In the genomic region with DNA sequence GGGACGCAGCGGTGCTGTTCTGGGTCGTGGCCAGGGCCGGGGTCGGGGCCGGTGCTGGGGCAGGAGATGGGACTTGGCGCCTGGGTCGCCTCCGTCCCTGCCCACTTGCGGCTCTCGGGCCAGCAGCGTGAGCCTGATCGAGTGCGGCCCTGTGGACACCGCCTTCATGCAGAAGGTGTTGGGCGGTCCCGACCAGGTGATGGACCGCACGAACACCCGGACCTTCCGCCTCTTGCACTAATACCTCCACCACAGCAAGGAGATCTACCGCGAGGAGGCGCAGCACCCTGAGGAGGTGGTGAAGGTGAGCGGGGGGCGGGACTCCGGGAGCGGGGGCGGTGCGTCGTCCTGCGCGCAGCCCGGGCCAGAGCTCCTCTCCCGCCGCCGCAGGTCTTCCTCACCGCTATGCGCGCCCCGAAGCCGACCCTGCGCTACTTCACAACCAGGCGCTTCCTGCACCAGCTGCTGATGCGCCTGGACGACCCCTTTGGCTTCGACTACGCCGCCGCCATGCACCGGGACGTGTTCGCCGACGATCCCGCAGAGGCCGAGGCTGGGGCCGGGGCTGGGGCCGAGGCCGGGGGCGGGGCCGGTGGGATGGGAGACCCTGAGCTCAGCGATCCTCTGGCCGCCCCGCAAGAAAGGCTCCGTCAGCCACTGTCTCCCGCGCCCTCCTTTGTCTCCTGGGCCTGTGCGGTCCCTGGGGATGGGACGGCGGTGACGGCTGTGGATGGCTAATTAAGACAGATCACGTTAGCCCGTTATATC, we compare ENCODE assay signal across 8 cellular contexts. TPM values are rescaled to one million over a fixed set of nuclear protein-coding genes. Genes with fewer than 3 reads are reported as not detected.
DNase-seq lines count a peak whose midpoint lies in the region; ATAC-seq, FAIRE-seq and TF ChIP-seq lines count a peak whose summit lies in the region.

No MANE protein-coding gene starts in this region.

- TF ChIP-seq CTCF in GM12875 (IDR thresholded peaks at IDR 0.05; ENCODE audit: borderline replicate concordance, insufficient read depth, low read depth, low read length): peak; percentile 77; the same call in 1 of the 2 replicates
- TF ChIP-seq CTCF in body of pancreas (IDR thresholded peaks at IDR 0.05): peak; percentile 51 to 84 (median 72)
- TF ChIP-seq CTCF in HepG2 (CRISPR knock-in tag; IDR thresholded peaks at IDR 0.05): peak; percentile 33

- H3K4me1 Mint-ChIP-seq in T-cell: peaks cover 16 to 19% (median 19%) of the 10 kb centered on the region in 3 donors

- no TSS peak for BruUV-seq in HepG2 (replicated peaks; lab: Mats Ljungman, UMichigan)

- peaks cover 3% of the 10 kb centered on the region for H3K79me2 ChIP-seq in HepG2 (ENCODE audit: insufficient read depth, low read length)

- H3K9ac ChIP-seq in HepG2 (ENCODE audit: insufficient read depth, low read depth, low read length): no peak overlapping the region

- in situ Hi-C loops in HepG2 (cut with HindIII; ENCODE audit: extremely low pct_ligation_motif_present, low pct_unique_long_range_greater_than_20kb): no loop called here

- TF ChIP-seq EP300 in HepG2 (IDR thresholded peaks at IDR 0.05; ENCODE audit: low read depth in 2 of 2, low read length in 2 of 2) (no peak), HepG2 (CRISPR knock-in tag; IDR thresholded peaks at IDR 0.05; ENCODE audit: borderline replicate concordance) (no peak)

- H2AFZ ChIP-seq in HepG2 (ENCODE audit: low read length): no peak overlapping the region

- no peaks in the 10 kb centered on the region for H3K9me3 Mint-ChIP-seq in T-cell

- H3K27ac Mint-ChIP-seq in T-cell: no peak overlapping the region

- no peak for TF ChIP-seq RAD21 in HepG2 (CRISPR knock-in tag; IDR thresholded peaks at IDR 0.05)

- POLR2A ChIA-PET in T-cell (lab: Charles Lee): interaction anchor here (0.5 to 0.6 kb wide), 2 partner anchors 39 to 376 kb away, joined by 3 read pairs; no protein-coding TSS in a partner anchor
- POLR2A ChIA-PET in HepG2 (lab: Yijun Ruan, JAX): interaction anchor here (6.1 kb wide), 1 partner anchor 12 kb away, joined by 45 read pairs; the partner anchor contains the start of gene NAGLU

- TF ChIP-seq POLR2A in body of pancreas (IDR thresholded peaks at IDR 0.05) (peak in 2 of 3 donors; percentile 20 to 22), HepG2 (IDR thresholded peaks at IDR 0.05; ENCODE audit: insufficient read depth in 1 of 2, low read depth in 2 of 2, low read length in 2 of 2) (no peak; a peak in 1 of 4 replicates)

- H3K4me1 ChIP-seq in body of pancreas (peaks cover 28% of the 10 kb centered on the region), HepG2 (ENCODE audit: insufficient read depth, low read length) (peaks cover 65% of the 10 kb centered on the region)

- H3K4me3 ChIP-seq in GM12875 (ENCODE audit: low read depth, low read length) (peak overlapping the region; percentile 47), body of pancreas (no peak overlapping the region), HepG2 (replicated peaks in 1 of 3; ENCODE audit: insufficient read depth in 1 of 3, low read depth in 2 of 3, low read length in 3 of 3) (no peak overlapping the region)

- H3K9me3 ChIP-seq in body of pancreas (no peaks in the 10 kb centered on the region), HepG2 (ENCODE audit: low read length) (no peaks in the 10 kb centered on the region)

- ATAC-seq in HG03521 (IDR thresholded peaks at IDR 0.05; ENCODE audit: unreplicated experiment) (peak; percentile 51), T-cell (replicated peaks in 1 of 4) (peak; percentile 90 to 94 (median 92)), body of pancreas (peak; percentile 89), HepG2 (no peak)

- H3K27me3 Mint-ChIP-seq in T-cell: no peaks in the 10 kb centered on the region

- DNase-seq in T-cell (peak; percentile 47 to 86 (median 72)), body of pancreas (peak; percentile 90 to 94 (median 93)), HepG2 (ENCODE audit: low spot score) (no peak), KG1 (lab: John Stamatoyannopoulos, UW) (no peak), RCC 7860 (ENCODE audit: low spot score) (no peak)
- DNase-seq in stimulated activated CD8-positive, alpha-beta memory T cell treated with anti-CD3 and anti-CD28 coated beads, Interleukin-2, amount 100 ng/mL, for 1 hour (ENCODE audit: low read depth in 2 of 2): peak; percentile 48 to 59

- no peak for FAIRE-seq in HepG2 (lab: Jason Lieb, UNC)
- FAIRE-seq in RCC 7860 (lab: Jason Lieb, UNC): no peak

- H3K36me3 Mint-ChIP-seq in T-cell: no peaks in the 10 kb centered on the region

- H3K27me3 ChIP-seq in body of pancreas: no peaks in the 10 kb centered on the region
- no peaks in the 10 kb centered on the region for H3K27me3 ChIP-seq in HepG2 (ENCODE audit: control insufficient read depth in 1 of 2, insufficient read depth in 2 of 2, low read length in 2 of 2)

- peak overlapping the region in 1 of 4 donors; percentile 21 for H3K27ac ChIP-seq in body of pancreas
- no peak overlapping the region for H3K27ac ChIP-seq in HepG2 (ENCODE audit: extremely low read length, insufficient read depth, low read length)

- 0 out of 2 replicates have a peak overlapping the region, but pooled peaks have one; percentile 6 for H3K4me2 ChIP-seq in HepG2 (ENCODE audit: low read depth, low read length)

- intact Hi-C loops in body of pancreas (cut with DNase I) (no loop called here), HepG2 (cut with micrococcal nuclease; ENCODE audit: unreplicated experiment) (no loop called here)

- no peaks in the 10 kb centered on the region for H3K36me3 ChIP-seq in body of pancreas (replicated peaks in 1 of 2; ENCODE audit: insufficient read depth in 1 of 2, low read depth in 2 of 2)
- peaks cover 0 to 8% of the 10 kb centered on the region in 2 experiments; a peak in 1 of 5 replicates for H3K36me3 ChIP-seq in HepG2 (replicated peaks in 1 of 2; ENCODE audit: control insufficient read depth in 1 of 2, insufficient read depth in 2 of 2, low read length in 2 of 2)

- CTCF ChIA-PET in T-cell (lab: Charles Lee): interaction anchor here in 1 of 2 donors (1.1 to 1.2 kb wide), 2 partner anchors 22 to 30 kb away, joined by 3 to 6 read pairs; partner anchors contain the start of gene PSMC3IP
- CTCF ChIA-PET in HepG2 (lab: Yijun Ruan, JAX; ENCODE audit: low intra/inter-chr PET ratio, low total read pairs): no interaction called here

- H3K4me3 Mint-ChIP-seq in T-cell: peak overlapping the region; percentile 39 to 54 (median 50)

- 9 to 32% methylated on average over 8 to 72 of the region's 74 CpGs for WGBS in body of pancreas, 2 donors
- WGBS in HepG2 (ENCODE audit: low lambda C conversion rate): 92% methylated on average over 74 of the region's 74 CpGs

- no peaks in the 10 kb centered on the region for H4K20me1 ChIP-seq in HepG2 (ENCODE audit: insufficient read depth, low read length)

RNA-seq across cellular contexts. Expression of gene HSD17B1, which starts 4.5 kb away (rescaled TPM):
- 1 to 10 TPM; 1.2 to 2.2 (median 1.4) TPM for total RNA-seq in T-cell
- total RNA-seq in body of pancreas: 1 to 10 TPM in 1 of 2 donors, under 1 TPM in 1; 0.78 to 9.2 TPM
- total RNA-seq in HepG2 (2016; rRNA removed; fragmentation: Illumina TruSeq; extraction: Trizol): 0.77 and 0.93 TPM in 2 replicates
- total RNA-seq in HepG2 (2016; cell fraction: cytosol; rRNA removed; fragmentation: Illumina TruSeq; extraction: Trizol; ENCODE audit: low read depth): 0.88 and 1.6 TPM in 2 replicates
- total RNA-seq in HepG2 (2016; cell fraction: insoluble cytoplasmic fraction; rRNA removed; fragmentation: Illumina TruSeq; extraction: Trizol): 1.00 and 1.1 TPM in 2 replicates
- total RNA-seq in HepG2 (2016; cell fraction: membrane; rRNA removed; fragmentation: Illumina TruSeq; extraction: Trizol): 0.71 and 0.90 TPM in 2 replicates
- 0.53 and 1.1 TPM in 2 replicates for total RNA-seq in HepG2 (2016; cell fraction: nucleus; rRNA removed; fragmentation: Illumina TruSeq; extraction: Trizol)
- polyA plus RNA-seq in HepG2 (2011; rRNA removed): 0.34 and 0.54 TPM in 2 replicates
- 0.22 and 0.75 TPM in 2 replicates for polyA plus RNA-seq in HepG2 (2011; cell fraction: cytosol; rRNA removed)
- 2.1 and 2.9 TPM in 2 replicates for polyA plus RNA-seq in HepG2 (2011; cell fraction: nucleus; rRNA removed)
- polyA plus RNA-seq in HepG2 (2012): 3.1 and 4.6 TPM in 2 replicates
- polyA plus RNA-seq in HepG2 (2016; cell fraction: cytosol; fragmentation: Illumina TruSeq; extraction: Trizol; ENCODE audit: low read depth): 0.66 and 0.93 TPM in 2 replicates
- polyA plus RNA-seq in HepG2 (2016; cell fraction: insoluble cytoplasmic fraction; fragmentation: Illumina TruSeq; extraction: Trizol; ENCODE audit: low read depth): 0.40 and 0.55 TPM in 2 replicates
- 0.49 TPM in 2 replicates for polyA plus RNA-seq in HepG2 (2016; cell fraction: membrane; fragmentation: Illumina TruSeq; extraction: Trizol; ENCODE audit: low read depth)
- polyA plus RNA-seq in HepG2 (2016; cell fraction: nucleus; fragmentation: Illumina TruSeq; extraction: Trizol; ENCODE audit: insufficient read depth, low read depth): 1.3 and 1.4 TPM in 2 replicates
- 0.94 and 1.4 TPM in 2 replicates for polyA minus RNA-seq in HepG2 (2011; rRNA and poly(A)+ RNA removed; ENCODE audit: low replicate concordance)
- polyA minus RNA-seq in HepG2 (2011; cell fraction: cytosol; rRNA and poly(A)+ RNA removed): 0.62 and 0.89 TPM in 2 replicates
- 1.2 and 1.3 TPM in 2 replicates for polyA minus RNA-seq in HepG2 (2011; cell fraction: nucleus; rRNA and poly(A)+ RNA removed)

RNA-seq across cellular contexts. Expression of gene NAGLU, which starts 12.2 kb away (rescaled TPM):
- total RNA-seq in T-cell: 10 to 100 TPM; 13.2 to 35.1 (median 28.8) TPM
- total RNA-seq in body of pancreas: 100 to 1,000 TPM in 1 of 2 donors, 10 to 100 TPM in 1; 46.4 to 110 TPM
- 13.1 and 40.1 TPM in 2 replicates for total RNA-seq in HepG2 (2016; rRNA removed; fragmentation: Illumina TruSeq; extraction: Trizol)
- total RNA-seq in HepG2 (2016; cell fraction: cytosol; rRNA removed; fragmentation: Illumina TruSeq; extraction: Trizol; ENCODE audit: low read depth): 11.7 and 11.8 TPM in 2 replicates
- total RNA-seq in HepG2 (2016; cell fraction: insoluble cytoplasmic fraction; rRNA removed; fragmentation: Illumina TruSeq; extraction: Trizol): 11.6 and 40.3 TPM in 2 replicates
- 16.4 and 17.9 TPM in 2 replicates for total RNA-seq in HepG2 (2016; cell fraction: membrane; rRNA removed; fragmentation: Illumina TruSeq; extraction: Trizol)
- total RNA-seq in HepG2 (2016; cell fraction: nucleus; rRNA removed; fragmentation: Illumina TruSeq; extraction: Trizol): 46.8 and 52.2 TPM in 2 replicates
- 28.2 and 29.4 TPM in 2 replicates for polyA plus RNA-seq in HepG2 (2011; rRNA removed)
- 19.2 and 36.3 TPM in 2 replicates for polyA plus RNA-seq in HepG2 (2011; cell fraction: cytosol; rRNA removed)
- polyA plus RNA-seq in HepG2 (2011; cell fraction: nucleus; rRNA removed): 76.6 and 98.9 TPM in 2 replicates
- 20.7 and 21.0 TPM in 2 replicates for polyA plus RNA-seq in HepG2 (2012)
- 8.0 and 8.6 TPM in 2 replicates for polyA plus RNA-seq in HepG2 (2016; cell fraction: cytosol; fragmentation: Illumina TruSeq; extraction: Trizol; ENCODE audit: low read depth)
- 12.0 and 16.4 TPM in 2 replicates for polyA plus RNA-seq in HepG2 (2016; cell fraction: insoluble cytoplasmic fraction; fragmentation: Illumina TruSeq; extraction: Trizol; ENCODE audit: low read depth)
- 11.8 and 12.2 TPM in 2 replicates for polyA plus RNA-seq in HepG2 (2016; cell fraction: membrane; fragmentation: Illumina TruSeq; extraction: Trizol; ENCODE audit: low read depth)
- polyA plus RNA-seq in HepG2 (2016; cell fraction: nucleus; fragmentation: Illumina TruSeq; extraction: Trizol; ENCODE audit: insufficient read depth, low read depth): 83.1 and 85.8 TPM in 2 replicates
- 23.9 and 52.5 TPM in 2 replicates for polyA minus RNA-seq in HepG2 (2011; rRNA and poly(A)+ RNA removed; ENCODE audit: low replicate concordance)
- polyA minus RNA-seq in HepG2 (2011; cell fraction: cytosol; rRNA and poly(A)+ RNA removed): 17.1 and 17.5 TPM in 2 replicates
- 31.7 and 32.4 TPM in 2 replicates for polyA minus RNA-seq in HepG2 (2011; cell fraction: nucleus; rRNA and poly(A)+ RNA removed)

RNA-seq across cellular contexts. Expression of gene COASY, which starts 13.7 kb away (rescaled TPM):
- total RNA-seq in T-cell (10 to 100 TPM; 43.2 to 79.0 (median 74.9) TPM), body of pancreas (10 to 100 TPM; 24.1 to 60.6 TPM), HepG2 (2016; rRNA removed; fragmentation: Illumina TruSeq; extraction: Trizol) (90.7 and 115 TPM in 2 replicates)
- total RNA-seq in HepG2 (2016; cell fraction: cytosol; rRNA removed; fragmentation: Illumina TruSeq; extraction: Trizol; ENCODE audit: low read depth): 22.2 and 24.7 TPM in 2 replicates
- total RNA-seq in HepG2 (2016; cell fraction: insoluble cytoplasmic fraction; rRNA removed; fragmentation: Illumina TruSeq; extraction: Trizol): 99.1 and 105 TPM in 2 replicates
- 64.5 and 68.5 TPM in 2 replicates for total RNA-seq in HepG2 (2016; cell fraction: membrane; rRNA removed; fragmentation: Illumina TruSeq; extraction: Trizol)
- total RNA-seq in HepG2 (2016; cell fraction: nucleus; rRNA removed; fragmentation: Illumina TruSeq; extraction: Trizol): 102 and 126 TPM in 2 replicates
- polyA plus RNA-seq in HepG2 (2011; rRNA removed): 125 and 158 TPM in 2 replicates
- 60.6 and 76.3 TPM in 2 replicates for polyA plus RNA-seq in HepG2 (2011; cell fraction: cytosol; rRNA removed)
- polyA plus RNA-seq in HepG2 (2011; cell fraction: nucleus; rRNA removed): 464 and 551 TPM in 2 replicates
- 189 and 231 TPM in 2 replicates for polyA plus RNA-seq in HepG2 (2012)
- polyA plus RNA-seq in HepG2 (2016; cell fraction: cytosol; fragmentation: Illumina TruSeq; extraction: Trizol; ENCODE audit: low read depth): 24.2 and 25.6 TPM in 2 replicates
- 120 and 149 TPM in 2 replicates for polyA plus RNA-seq in HepG2 (2016; cell fraction: insoluble cytoplasmic fraction; fragmentation: Illumina TruSeq; extraction: Trizol; ENCODE audit: low read depth)
- 59.9 and 61.3 TPM in 2 replicates for polyA plus RNA-seq in HepG2 (2016; cell fraction: membrane; fragmentation: Illumina TruSeq; extraction: Trizol; ENCODE audit: low read depth)
- polyA plus RNA-seq in HepG2 (2016; cell fraction: nucleus; fragmentation: Illumina TruSeq; extraction: Trizol; ENCODE audit: insufficient read depth, low read depth): 256 and 260 TPM in 2 replicates
- polyA minus RNA-seq in HepG2 (2011; rRNA and poly(A)+ RNA removed; ENCODE audit: low replicate concordance): 127 and 141 TPM in 2 replicates
- polyA minus RNA-seq in HepG2 (2011; cell fraction: cytosol; rRNA and poly(A)+ RNA removed): 69.1 and 69.4 TPM in 2 replicates
- 69.1 and 80.1 TPM in 2 replicates for polyA minus RNA-seq in HepG2 (2011; cell fraction: nucleus; rRNA and poly(A)+ RNA removed)

RNA-seq across cellular contexts. Expression of gene MLX, which starts 18.6 kb away (rescaled TPM):
- total RNA-seq in T-cell (10 to 100 TPM; 31.4 to 68.9 (median 61.2) TPM), body of pancreas (10 to 100 TPM; 24.9 to 28.7 TPM), HepG2 (2016; rRNA removed; fragmentation: Illumina TruSeq; extraction: Trizol) (38.9 and 40.2 TPM in 2 replicates)
- 28.0 and 30.5 TPM in 2 replicates for total RNA-seq in HepG2 (2016; cell fraction: cytosol; rRNA removed; fragmentation: Illumina TruSeq; extraction: Trizol; ENCODE audit: low read depth)
- total RNA-seq in HepG2 (2016; cell fraction: insoluble cytoplasmic fraction; rRNA removed; fragmentation: Illumina TruSeq; extraction: Trizol): 37.2 and 39.5 TPM in 2 replicates
- 34.6 and 39.3 TPM in 2 replicates for total RNA-seq in HepG2 (2016; cell fraction: membrane; rRNA removed; fragmentation: Illumina TruSeq; extraction: Trizol)
- 34.5 and 44.1 TPM in 2 replicates for total RNA-seq in HepG2 (2016; cell fraction: nucleus; rRNA removed; fragmentation: Illumina TruSeq; extraction: Trizol)
- 74.4 and 85.4 TPM in 2 replicates for polyA plus RNA-seq in HepG2 (2011; rRNA removed)
- polyA plus RNA-seq in HepG2 (2011; cell fraction: cytosol; rRNA removed): 53.2 and 55.1 TPM in 2 replicates
- 173 and 195 TPM in 2 replicates for polyA plus RNA-seq in HepG2 (2011; cell fraction: nucleus; rRNA removed)
- polyA plus RNA-seq in HepG2 (2012): 41.9 and 49.7 TPM in 2 replicates
- 14.9 and 18.6 TPM in 2 replicates for polyA plus RNA-seq in HepG2 (2016; cell fraction: cytosol; fragmentation: Illumina TruSeq; extraction: Trizol; ENCODE audit: low read depth)
- 55.1 and 57.7 TPM in 2 replicates for polyA plus RNA-seq in HepG2 (2016; cell fraction: insoluble cytoplasmic fraction; fragmentation: Illumina TruSeq; extraction: Trizol; ENCODE audit: low read depth)
- polyA plus RNA-seq in HepG2 (2016; cell fraction: membrane; fragmentation: Illumina TruSeq; extraction: Trizol; ENCODE audit: low read depth): 24.6 and 25.0 TPM in 2 replicates
- polyA plus RNA-seq in HepG2 (2016; cell fraction: nucleus; fragmentation: Illumina TruSeq; extraction: Trizol; ENCODE audit: insufficient read depth, low read depth): 99.9 and 109 TPM in 2 replicates
- 81.6 and 104 TPM in 2 replicates for polyA minus RNA-seq in HepG2 (2011; rRNA and poly(A)+ RNA removed; ENCODE audit: low replicate concordance)
- 29.7 and 33.3 TPM in 2 replicates for polyA minus RNA-seq in HepG2 (2011; cell fraction: cytosol; rRNA and poly(A)+ RNA removed)
- polyA minus RNA-seq in HepG2 (2011; cell fraction: nucleus; rRNA and poly(A)+ RNA removed): 50.6 and 76.5 TPM in 2 replicates

RNA-seq across cellular contexts. Expression of gene PSMC3IP, which starts 29.3 kb away (rescaled TPM):
- total RNA-seq in T-cell (1 to 10 TPM; 2.2 to 4.3 (median 3.2) TPM), body of pancreas (1 to 10 TPM in 1 of 2 donors, not detected in 1; 2.1 TPM), HepG2 (2016; rRNA removed; fragmentation: Illumina TruSeq; extraction: Trizol) (20.1 and 22.4 TPM in 2 replicates)
- 25.7 and 27.1 TPM in 2 replicates for total RNA-seq in HepG2 (2016; cell fraction: cytosol; rRNA removed; fragmentation: Illumina TruSeq; extraction: Trizol; ENCODE audit: low read depth)
- 19.5 and 23.7 TPM in 2 replicates for total RNA-seq in HepG2 (2016; cell fraction: insoluble cytoplasmic fraction; rRNA removed; fragmentation: Illumina TruSeq; extraction: Trizol)
- 36.3 and 38.4 TPM in 2 replicates for total RNA-seq in HepG2 (2016; cell fraction: membrane; rRNA removed; fragmentation: Illumina TruSeq; extraction: Trizol)
- total RNA-seq in HepG2 (2016; cell fraction: nucleus; rRNA removed; fragmentation: Illumina TruSeq; extraction: Trizol): 19.9 and 24.0 TPM in 2 replicates
- 5.5 and 6.5 TPM in 2 replicates for polyA plus RNA-seq in HepG2 (2011; rRNA removed)
- 3.1 and 3.3 TPM in 2 replicates for polyA plus RNA-seq in HepG2 (2011; cell fraction: cytosol; rRNA removed)
- 15.1 and 18.7 TPM in 2 replicates for polyA plus RNA-seq in HepG2 (2011; cell fraction: nucleus; rRNA removed)
- polyA plus RNA-seq in HepG2 (2012): 6.5 and 8.5 TPM in 2 replicates
- 36.9 and 41.0 TPM in 2 replicates for polyA plus RNA-seq in HepG2 (2016; cell fraction: cytosol; fragmentation: Illumina TruSeq; extraction: Trizol; ENCODE audit: low read depth)
- polyA plus RNA-seq in HepG2 (2016; cell fraction: insoluble cytoplasmic fraction; fragmentation: Illumina TruSeq; extraction: Trizol; ENCODE audit: low read depth): 31.0 and 31.1 TPM in 2 replicates
- polyA plus RNA-seq in HepG2 (2016; cell fraction: membrane; fragmentation: Illumina TruSeq; extraction: Trizol; ENCODE audit: low read depth): 41.0 and 42.1 TPM in 2 replicates
- 56.5 and 60.1 TPM in 2 replicates for polyA plus RNA-seq in HepG2 (2016; cell fraction: nucleus; fragmentation: Illumina TruSeq; extraction: Trizol; ENCODE audit: insufficient read depth, low read depth)
- polyA minus RNA-seq in HepG2 (2011; rRNA and poly(A)+ RNA removed; ENCODE audit: low replicate concordance): 2.7 and 15.4 TPM in 2 replicates
- polyA minus RNA-seq in HepG2 (2011; cell fraction: cytosol; rRNA and poly(A)+ RNA removed): 1.6 and 2.4 TPM in 2 replicates
- polyA minus RNA-seq in HepG2 (2011; cell fraction: nucleus; rRNA and poly(A)+ RNA removed): 9.1 and 9.4 TPM in 2 replicates

Comparison
In these comparisons a context has a peak if more than half of its experiments do, and no peak if none do; other contexts are left out.
1. DNase-seq: peak in T-cell (34 of 34), body of pancreas (4 of 4) and stimulated activated CD8-positive, alpha-beta memory T cell treated with anti-CD3 and anti-CD28 coated beads, Interleukin-2, amount 100 ng/mL, for 1 hour (2 of 2); none in HepG2 (single experiment), KG1 (single experiment) and RCC 7860 (single experiment).
2. POLR2A ChIP-seq: peak in body of pancreas (2 of 3); none in HepG2 (0 of 2).
3. Peak in every context shown above with its lines, with median percentiles within 50 percentile points of each other: CTCF ChIP-seq.